21 cellular contexts compared by ENCODE assay signal in the genomic region with DNA sequence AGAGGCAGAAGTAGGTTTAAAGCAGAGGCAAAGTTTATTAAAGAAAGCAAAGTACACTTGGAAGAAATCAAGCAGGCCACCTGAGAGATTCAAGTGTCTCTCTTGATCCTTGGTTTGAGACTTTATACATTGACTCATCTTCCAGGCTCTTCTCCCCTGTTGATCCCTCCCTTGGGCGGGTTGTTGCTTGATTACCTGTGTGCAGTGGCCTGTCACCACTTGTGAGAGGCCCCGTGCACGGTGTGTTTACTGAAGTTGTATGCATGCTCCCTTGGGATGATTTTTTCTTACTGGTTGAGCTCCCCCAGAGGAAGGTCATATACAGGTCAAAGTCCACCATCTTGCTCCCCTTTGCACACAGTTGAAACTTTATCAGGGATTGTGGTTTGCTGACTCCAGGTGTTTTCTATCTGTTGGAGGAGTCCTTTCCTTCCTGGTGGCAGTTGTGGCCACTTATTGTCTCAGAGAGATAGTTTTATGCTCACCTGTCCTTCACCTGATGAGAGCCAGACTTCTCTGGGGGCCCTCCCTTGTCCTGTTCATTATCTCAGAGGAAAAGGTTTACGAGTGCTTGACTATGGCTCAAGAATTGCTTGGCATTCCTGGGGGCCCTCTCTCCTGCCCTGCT. TPM values are rescaled to one million over a fixed set of nuclear protein-coding genes. Genes with fewer than 3 reads are reported as not detected.
DNase-seq lines count a peak whose midpoint lies in the region; TF ChIP-seq lines count a peak whose summit lies in the region.
"Had no signal": no experiment of that assay in that cellular context is flagged by ENCODE, and none has a peak within 500 bp of the region (broad histone marks: within the 10 kb centered on the region; RNA-seq: fewer than 3 reads in every experiment).

No MANE protein-coding gene starts in this region.

- intact Hi-C loops in left ventricle myocardium inferior (cut with micrococcal nuclease): no loop called here

- H3K9me3 ChIP-seq in left ventricle myocardium inferior (replicated peaks): no peaks in the 10 kb centered on the region
- H3K9me3 ChIP-seq: MG63, SJCRH30 had no signal

- no peaks in the 10 kb centered on the region for H3K4me1 ChIP-seq in left ventricle myocardium inferior
- H3K4me1 ChIP-seq: SJCRH30 had no signal

- peak; percentile 2 for DNase-seq in NCI-H146 (lab: John Stamatoyannopoulos, UW)
- no peak for DNase-seq in NCI-H146 treated with DMSO at 0.1 percent for 48 hours (lab: John Stamatoyannopoulos, UW; ENCODE audit: unreplicated experiment)
- DNase-seq in NCI-H526 (lab: John Stamatoyannopoulos, UW): peak; percentile 66 to 67
- DNase-seq in epithelial cell of prostate (ENCODE audit: low read depth, low spot score): peak; percentile 53
- no peak for DNase-seq in ACHN
- DNase-seq in left ventricle myocardium inferior: no peak
- no peak for DNase-seq in activated gamma-delta T cell treated with Interleukin-2 at 50 U/mL for 16 hours
- no peak for DNase-seq in CD1c-positive myeloid dendritic cell (ENCODE audit: extremely low spot score)
- DNase-seq: 8988T; CD8-positive, alpha-beta T cell; EL; Karpas-422; MG63; NCI-H1105; NCI-H2029; NCI-H2227 treated with DMSO at 0.1 percent for 48 hours; NCI-H69; OCI-M1; SJCRH30 had no signal

- in situ Hi-C loops in ACHN (cut with HindIII; ENCODE audit: low pct_ligation_motif_present, low pct_unique_long_range_greater_than_20kb, low sequenced_read_pairs): no loop called here

- H3K27ac ChIP-seq in epithelial cell of prostate (no peak overlapping the region), left ventricle myocardium inferior (replicated peaks) (no peak overlapping the region)
- H3K27ac ChIP-seq: SJCRH30 had no signal

- TF ChIP-seq CTCF in left ventricle myocardium inferior (IDR thresholded peaks at IDR 0.05; ENCODE audit: borderline replicate concordance): no peak

- H3K27me3 ChIP-seq in left ventricle myocardium inferior (ENCODE audit: low read depth): peaks cover 12% of the 10 kb centered on the region
- H3K27me3 ChIP-seq: SJCRH30 had no signal

- no peak overlapping the region for H3K4me3 ChIP-seq in left ventricle myocardium inferior
- H3K4me3 ChIP-seq: MG63, SJCRH30 had no signal

- H3K36me3 ChIP-seq in left ventricle myocardium inferior: no peaks in the 10 kb centered on the region
- H3K36me3 ChIP-seq: MG63, SJCRH30 had no signal

RNA-seq across cellular contexts. Expression of a gene that starts 16.3 kb away (rescaled TPM):
- total RNA-seq in left ventricle myocardium inferior: not detected
- total RNA-seq: CD8-positive, alpha-beta T cell; H4; SJCRH30 had no signal

RNA-seq across cellular contexts. Expression of a gene that starts 52.2 kb away (rescaled TPM):
- not detected for total RNA-seq in left ventricle myocardium inferior
- total RNA-seq: CD8-positive, alpha-beta T cell; HT-29; SJCRH30 had no signal

RNA-seq across cellular contexts. Expression of a gene that starts 52.4 kb away (rescaled TPM):
- total RNA-seq in left ventricle myocardium inferior: 0.96 TPM
- total RNA-seq: CD8-positive, alpha-beta T cell had no signal

Comparison
In these comparisons a context has a peak if more than half of its experiments do, and no peak if none do; other contexts are left out.
1. DNase-seq: peak in NCI-H146 (single experiment), NCI-H526 (2 of 2) and epithelial cell of prostate (single experiment); none in NCI-H146 treated with DMSO at 0.1 percent for 48 hours (single experiment), ACHN (single experiment), left ventricle myocardium inferior (single experiment), activated gamma-delta T cell treated with Interleukin-2 at 50 U/mL for 16 hours (single experiment) and CD1c-positive myeloid dendritic cell (single experiment).